5 cellular contexts compared by ENCODE assay signal in genomic region chr5:1575991-1576714, GRCh38. TPM values are rescaled to one million over a fixed set of nuclear protein-coding genes. Genes with fewer than 3 reads are reported as not detected.
DNase-seq lines count a peak whose midpoint lies in the region; ATAC-seq and TF ChIP-seq lines count a peak whose summit lies in the region.
"Not testable (repeated sequence)": the region's sequence is repeated elsewhere in the genome, so short reads cannot be mapped to it uniquely, and the experiment has no call there.

No MANE protein-coding gene starts in this region.

- not testable (repeated sequence) for H3F3A ChIP-seq in MM.1S (ENCODE audit: insufficient read depth, low read length)

- H3K9me2 ChIP-seq in MM.1S (replicated peaks; ENCODE audit: insufficient read depth, low read length): not testable (repeated sequence)

- peak overlapping the region; percentile 84 for H3K4me2 ChIP-seq in KMS-11
- H3K4me2 ChIP-seq in MM.1S (ENCODE audit: low read depth, low read length): not testable (repeated sequence)

- peaks cover 60% of the 10 kb centered on the region for H3K36me3 Mint-ChIP-seq in stimulated activated memory B cell treated with anti-CD40 and anti-IgM and Interleukin-4, amounts not matched to agents 10 μg/mL and 1 μg/mL and 100 μg/mL, for 72 hours

- not testable (repeated sequence) for H3K27me3 Mint-ChIP-seq in stimulated activated memory B cell treated with anti-CD40 and anti-IgM and Interleukin-4, amounts not matched to agents 10 μg/mL and 1 μg/mL and 100 μg/mL, for 72 hours

- H3K9me3 Mint-ChIP-seq in stimulated activated memory B cell treated with anti-CD40 and anti-IgM and Interleukin-4, amounts not matched to agents 10 μg/mL and 1 μg/mL and 100 μg/mL, for 72 hours: not testable (repeated sequence)

- not testable (repeated sequence) for DNase-seq in MM.1S
- peak; percentile 29 for DNase-seq in RWPE2 (ENCODE audit: low spot score)

- not testable (repeated sequence) for H3K4me3 ChIP-seq in KMS-11 (IDR thresholded peaks at IDR 0.05; ENCODE audit: insufficient read depth, low read depth, low read length); MM.1S (ENCODE audit: low read length); RWPE2 (ENCODE audit: severe bottlenecking)

- not testable (repeated sequence) for H3K9me3 ChIP-seq in MM.1S (replicated peaks; ENCODE audit: insufficient read depth, low read length); RWPE2 (ENCODE audit: severe bottlenecking)

- not testable (repeated sequence) for H3K4me1 Mint-ChIP-seq in stimulated activated memory B cell treated with anti-CD40 and anti-IgM and Interleukin-4, amounts not matched to agents 10 μg/mL and 1 μg/mL and 100 μg/mL, for 72 hours

- not testable (repeated sequence) for H3K4me3 Mint-ChIP-seq in stimulated activated memory B cell treated with anti-CD40 and anti-IgM and Interleukin-4, amounts not matched to agents 10 μg/mL and 1 μg/mL and 100 μg/mL, for 72 hours

- not testable (repeated sequence) for H3K79me2 ChIP-seq in KMS-11 (ENCODE audit: insufficient read depth, low read depth); MM.1S (ENCODE audit: low read length)

- H3K27ac ChIP-seq in KMS-11 (peak overlapping the region; percentile 27; the same call in 1 of the 2 replicates), MM.1S (ENCODE audit: low read length) (peak overlapping the region; percentile 8; the same call in 1 of the 2 replicates)
- H3K27ac ChIP-seq in RWPE2 (ENCODE audit: poor library complexity, severe bottlenecking): not testable (repeated sequence)

- H4K20me1 ChIP-seq in KMS-11 (ENCODE audit: insufficient read depth); MM.1S (ENCODE audit: insufficient read depth, low read length): not testable (repeated sequence)

- H3K4me1 ChIP-seq in KMS-11 (ENCODE audit: low read depth, poor library complexity, severe bottlenecking): peaks cover 15% of the 10 kb centered on the region
- not testable (repeated sequence) for H3K4me1 ChIP-seq in MM.1S (ENCODE audit: low read length); RWPE2 (ENCODE audit: insufficient read depth, poor library complexity, severe bottlenecking)

- not testable (repeated sequence) for H3K36me3 ChIP-seq in KMS-11 (ENCODE audit: insufficient read depth); MM.1S (replicated peaks; ENCODE audit: insufficient read depth, low read length); RWPE2 (ENCODE audit: low read depth)

- H2AFZ ChIP-seq in KMS-11 (ENCODE audit: low read depth); MM.1S (ENCODE audit: low read length): not testable (repeated sequence)

- H3K27ac Mint-ChIP-seq in stimulated activated memory B cell treated with anti-CD40 and anti-IgM and Interleukin-4, amounts not matched to agents 10 μg/mL and 1 μg/mL and 100 μg/mL, for 72 hours: not testable (repeated sequence)

- not testable (repeated sequence) for TF ChIP-seq CTCF in KMS-11 (conservative IDR thresholded peaks at IDR 0.05; ENCODE audit: low read depth, low read length); MM.1S (IDR thresholded peaks at IDR 0.05; ENCODE audit: low read length); RWPE2 (IDR thresholded peaks at IDR 0.05; ENCODE audit: poor library complexity, severe bottlenecking)

- not testable (repeated sequence) for H3K27me3 ChIP-seq in KMS-11 (ENCODE audit: insufficient read depth, low read depth); MM.1S (replicated peaks; ENCODE audit: insufficient read depth, low read length); RWPE2 (ENCODE audit: insufficient read depth, poor library complexity, severe bottlenecking)

- not testable (repeated sequence) for ATAC-seq in RWPE2 (ENCODE audit: low read depth)
- peak; percentile 8 for ATAC-seq in esophagus mucosa
- ATAC-seq in stimulated activated memory B cell treated with anti-CD40 and anti-IgM and Interleukin-4, amounts not matched to agents 10 μg/mL and 1 μg/mL and 100 μg/mL, for 72 hours: peak; percentile 24

- not testable (repeated sequence) for H3K9ac ChIP-seq in KMS-11; MM.1S (ENCODE audit: low read length)

RNA-seq across cellular contexts. Expression of gene LPCAT1, which starts 52.4 kb away (rescaled TPM):
- total RNA-seq in esophagus mucosa: 15.0 TPM
